1 cellular context compared by ENCODE assay signal in the genomic region with DNA sequence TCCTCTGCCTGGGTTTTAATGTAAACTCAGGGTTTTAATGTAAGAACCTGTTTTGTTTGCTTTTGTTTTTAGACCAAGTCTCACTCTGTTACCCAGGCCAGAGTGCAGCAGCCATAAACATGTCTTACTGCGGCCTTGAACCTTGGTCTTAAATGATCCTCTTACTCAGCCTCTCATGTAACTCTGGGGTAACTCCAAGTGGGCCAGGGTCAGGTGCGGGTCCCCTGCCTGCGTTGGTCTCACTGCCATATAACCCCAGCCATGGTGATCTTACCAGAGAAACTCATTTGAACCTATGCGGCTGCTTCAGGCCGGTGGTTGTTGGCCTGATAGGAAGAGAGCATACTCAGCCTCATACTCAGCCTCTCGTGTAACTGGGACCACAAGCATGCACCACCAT.
TF ChIP-seq lines count a peak whose summit lies in the region.

No MANE protein-coding gene starts in this region.

TF ChIP-seq in HepG2, 621 proteins besides CTCF, POLR2A, EP300 and RAD21 (continued from another document and continues in another):
- TF ChIP-seq STAT6 (CRISPR knock-in tag; IDR thresholded peaks at IDR 0.05; ENCODE audit: borderline replicate concordance) (0 out of 2 replicates have a peak, but pooled peaks have one; percentile 36), ZNF44 (CRISPR knock-in tag; IDR thresholded peaks at IDR 0.05) (no peak), FOXP4 (CRISPR knock-in tag; IDR thresholded peaks at IDR 0.05) (no peak), HDAC1 (CRISPR knock-in tag; IDR thresholded peaks at IDR 0.05) (peak; percentile 56; the same call in 1 of the 2 replicates), HNF4A (CRISPR knock-in tag; IDR thresholded peaks at IDR 0.05) (peak; percentile 92), NR2F1 (CRISPR knock-in tag; IDR thresholded peaks at IDR 0.05) (peak; percentile 39 to 54; a peak in 1 of 4 replicates), ZNF687 (CRISPR knock-in tag; IDR thresholded peaks at IDR 0.05) (peak; percentile 13; the same call in 1 of the 2 replicates), TSC22D2 (CRISPR knock-in tag; IDR thresholded peaks at IDR 0.05; ENCODE audit: borderline replicate concordance) (no peak), BCL6 (CRISPR knock-in tag; IDR thresholded peaks at IDR 0.05) (peak; percentile 66), GFI1 (CRISPR knock-in tag; IDR thresholded peaks at IDR 0.05; ENCODE audit: borderline replicate concordance) (no peak), KAT8 (CRISPR knock-in tag; IDR thresholded peaks at IDR 0.05) (0 out of 2 replicates have a peak, but pooled peaks have one; percentile 18), ZMYM3 (CRISPR knock-in tag; IDR thresholded peaks at IDR 0.05) (peak; percentile 26; the same call in 1 of the 2 replicates), MIER3 (CRISPR knock-in tag; IDR thresholded peaks at IDR 0.05; ENCODE audit: borderline replicate concordance) (no peak), NCOR1 (IDR thresholded peaks at IDR 0.05; ENCODE audit: borderline replicate concordance, low read length) (peak; percentile 49; the same call in 1 of the 2 replicates), ZNF607 (CRISPR knock-in tag; IDR thresholded peaks at IDR 0.05; ENCODE audit: borderline replicate concordance) (0 out of 2 replicates have a peak, but pooled peaks have one; percentile 36), ZNF552 (CRISPR knock-in tag; IDR thresholded peaks at IDR 0.05; ENCODE audit: borderline replicate concordance) (no peak), PITX1 (CRISPR knock-in tag; IDR thresholded peaks at IDR 0.05) (0 out of 2 replicates have a peak, but pooled peaks have one; percentile 66)
- TF ChIP-seq, protein P1, sequence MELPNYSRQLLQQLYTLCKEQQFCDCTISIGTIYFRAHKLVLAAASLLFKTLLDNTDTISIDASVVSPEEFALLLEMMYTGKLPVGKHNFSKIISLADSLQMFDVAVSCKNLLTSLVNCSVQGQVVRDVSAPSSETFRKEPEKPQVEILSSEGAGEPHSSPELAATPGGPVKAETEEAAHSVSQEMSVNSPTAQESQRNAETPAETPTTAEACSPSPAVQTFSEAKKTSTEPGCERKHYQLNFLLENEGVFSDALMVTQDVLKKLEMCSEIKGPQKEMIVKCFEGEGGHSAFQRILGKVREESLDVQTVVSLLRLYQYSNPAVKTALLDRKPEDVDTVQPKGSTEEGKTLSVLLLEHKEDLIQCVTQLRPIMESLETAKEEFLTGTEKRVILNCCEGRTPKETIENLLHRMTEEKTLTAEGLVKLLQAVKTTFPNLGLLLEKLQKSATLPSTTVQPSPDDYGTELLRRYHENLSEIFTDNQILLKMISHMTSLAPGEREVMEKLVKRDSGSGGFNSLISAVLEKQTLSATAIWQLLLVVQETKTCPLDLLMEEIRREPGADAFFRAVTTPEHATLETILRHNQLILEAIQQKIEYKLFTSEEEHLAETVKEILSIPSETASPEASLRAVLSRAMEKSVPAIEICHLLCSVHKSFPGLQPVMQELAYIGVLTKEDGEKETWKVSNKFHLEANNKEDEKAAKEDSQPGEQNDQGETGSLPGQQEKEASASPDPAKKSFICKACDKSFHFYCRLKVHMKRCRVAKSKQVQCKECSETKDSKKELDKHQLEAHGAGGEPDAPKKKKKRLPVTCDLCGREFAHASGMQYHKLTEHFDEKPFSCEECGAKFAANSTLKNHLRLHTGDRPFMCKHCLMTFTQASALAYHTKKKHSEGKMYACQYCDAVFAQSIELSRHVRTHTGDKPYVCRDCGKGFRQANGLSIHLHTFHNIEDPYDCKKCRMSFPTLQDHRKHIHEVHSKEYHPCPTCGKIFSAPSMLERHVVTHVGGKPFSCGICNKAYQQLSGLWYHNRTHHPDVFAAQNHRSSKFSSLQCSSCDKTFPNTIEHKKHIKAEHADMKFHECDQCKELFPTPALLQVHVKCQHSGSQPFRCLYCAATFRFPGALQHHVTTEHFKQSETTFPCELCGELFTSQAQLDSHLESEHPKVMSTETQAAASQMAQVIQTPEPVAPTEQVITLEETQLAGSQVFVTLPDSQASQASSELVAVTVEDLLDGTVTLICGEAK (IDR thresholded peaks at IDR 0.05): no peak
- TF ChIP-seq, protein P1 (CRISPR knock-in tag; IDR thresholded peaks at IDR 0.05): peak; percentile 48; the same call in 1 of the 2 replicates
- TF ChIP-seq, protein P2, sequence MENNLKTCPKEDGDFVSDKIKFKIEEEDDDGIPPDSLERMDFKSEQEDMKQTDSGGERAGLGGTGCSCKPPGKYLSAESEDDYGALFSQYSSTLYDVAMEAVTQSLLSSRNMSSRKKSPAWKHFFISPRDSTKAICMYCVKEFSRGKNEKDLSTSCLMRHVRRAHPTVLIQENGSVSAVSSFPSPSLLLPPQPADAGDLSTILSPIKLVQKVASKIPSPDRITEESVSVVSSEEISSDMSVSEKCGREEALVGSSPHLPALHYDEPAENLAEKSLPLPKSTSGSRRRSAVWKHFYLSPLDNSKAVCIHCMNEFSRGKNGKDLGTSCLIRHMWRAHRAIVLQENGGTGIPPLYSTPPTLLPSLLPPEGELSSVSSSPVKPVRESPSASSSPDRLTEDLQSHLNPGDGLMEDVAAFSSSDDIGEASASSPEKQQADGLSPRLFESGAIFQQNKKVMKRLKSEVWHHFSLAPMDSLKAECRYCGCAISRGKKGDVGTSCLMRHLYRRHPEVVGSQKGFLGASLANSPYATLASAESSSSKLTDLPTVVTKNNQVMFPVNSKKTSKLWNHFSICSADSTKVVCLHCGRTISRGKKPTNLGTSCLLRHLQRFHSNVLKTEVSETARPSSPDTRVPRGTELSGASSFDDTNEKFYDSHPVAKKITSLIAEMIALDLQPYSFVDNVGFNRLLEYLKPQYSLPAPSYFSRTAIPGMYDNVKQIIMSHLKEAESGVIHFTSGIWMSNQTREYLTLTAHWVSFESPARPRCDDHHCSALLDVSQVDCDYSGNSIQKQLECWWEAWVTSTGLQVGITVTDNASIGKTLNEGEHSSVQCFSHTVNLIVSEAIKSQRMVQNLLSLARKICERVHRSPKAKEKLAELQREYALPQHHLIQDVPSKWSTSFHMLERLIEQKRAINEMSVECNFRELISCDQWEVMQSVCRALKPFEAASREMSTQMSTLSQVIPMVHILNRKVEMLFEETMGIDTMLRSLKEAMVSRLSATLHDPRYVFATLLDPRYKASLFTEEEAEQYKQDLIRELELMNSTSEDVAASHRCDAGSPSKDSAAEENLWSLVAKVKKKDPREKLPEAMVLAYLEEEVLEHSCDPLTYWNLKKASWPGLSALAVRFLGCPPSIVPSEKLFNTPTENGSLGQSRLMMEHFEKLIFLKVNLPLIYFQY (CRISPR knock-in tag; IDR thresholded peaks at IDR 0.05; ENCODE audit: borderline replicate concordance): peak; percentile 55; the same call in 1 of the 2 replicates
- TF ChIP-seq, protein P3, sequence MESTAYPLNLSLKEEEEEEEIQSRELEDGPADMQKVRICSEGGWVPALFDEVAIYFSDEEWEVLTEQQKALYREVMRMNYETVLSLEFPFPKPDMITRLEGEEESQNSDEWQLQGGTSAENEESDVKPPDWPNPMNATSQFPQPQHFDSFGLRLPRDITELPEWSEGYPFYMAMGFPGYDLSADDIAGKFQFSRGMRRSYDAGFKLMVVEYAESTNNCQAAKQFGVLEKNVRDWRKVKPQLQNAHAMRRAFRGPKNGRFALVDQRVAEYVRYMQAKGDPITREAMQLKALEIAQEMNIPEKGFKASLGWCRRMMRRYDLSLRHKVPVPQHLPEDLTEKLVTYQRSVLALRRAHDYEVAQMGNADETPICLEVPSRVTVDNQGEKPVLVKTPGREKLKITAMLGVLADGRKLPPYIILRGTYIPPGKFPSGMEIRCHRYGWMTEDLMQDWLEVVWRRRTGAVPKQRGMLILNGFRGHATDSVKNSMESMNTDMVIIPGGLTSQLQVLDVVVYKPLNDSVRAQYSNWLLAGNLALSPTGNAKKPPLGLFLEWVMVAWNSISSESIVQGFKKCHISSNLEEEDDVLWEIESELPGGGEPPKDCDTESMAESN (CRISPR knock-in tag; conservative IDR thresholded peaks at IDR 0.05): 0 out of 2 replicates have a peak, but pooled peaks have one; percentile 36
